ENCODE assay signal across 8 cellular contexts in genomic region chr22:40036591-40037225, GRCh38. TPM values are rescaled to one million over a fixed set of nuclear protein-coding genes. Genes with fewer than 3 reads are reported as not detected.
DNase-seq lines count a peak whose midpoint lies in the region; ATAC-seq and TF ChIP-seq lines count a peak whose summit lies in the region.

No MANE protein-coding gene starts in this region.

- peak; percentile 93 for TF ChIP-seq RAD21 in HCT116 (IDR thresholded peaks at IDR 0.05; ENCODE audit: low read depth)

- peaks cover 15% of the 10 kb centered on the region for H3K27me3 ChIP-seq in BJ (ENCODE audit: control insufficient read depth, insufficient read depth, low read length)
- H3K27me3 ChIP-seq in HCT116 (ENCODE audit: insufficient read depth, low read length) = no peaks in the 10 kb centered on the region
- H3K27me3 ChIP-seq in testis = no peaks in the 10 kb centered on the region

- H2AFZ ChIP-seq in HCT116 (ENCODE audit: low read depth, low read length, poor library complexity, severe bottlenecking) = no peak overlapping the region

- H3K4me3 ChIP-seq in BJ (ENCODE audit: low read depth, low read length) (no peak overlapping the region), HCT116 (replicated peaks in 1 of 2; ENCODE audit: low read depth in 1 of 2, low read length in 2 of 2) (no peak overlapping the region), epithelial cell of esophagus (ENCODE audit: low read length) (no peak overlapping the region), testis (no peak overlapping the region)

- H3K27ac ChIP-seq in HCT116 (ENCODE audit: low read depth, low read length) = no peak overlapping the region
- H3K27ac ChIP-seq in testis = no peak overlapping the region

- no peaks in the 10 kb centered on the region for H4K20me1 ChIP-seq in HCT116 (ENCODE audit: insufficient read depth)

- peak; percentile 84 for TF ChIP-seq CTCF in BJ (IDR thresholded peaks at IDR 0.05; ENCODE audit: insufficient read depth, low read depth, low read length)
- TF ChIP-seq CTCF in HCT116 (IDR thresholded peaks at IDR 0.05 in 2 of 3, conservative IDR thresholded peaks at IDR 0.05 in 1 of 3; ENCODE audit: borderline replicate concordance in 1 of 3, insufficient read depth in 1 of 3, low read depth in 2 of 3, low read length in 2 of 3) = peak; percentile 70 to 87 (median 84)
- TF ChIP-seq CTCF in epithelial cell of esophagus (IDR thresholded peaks at IDR 0.05; ENCODE audit: insufficient read depth, low read depth, low read length, missing control alignments) = peak; percentile 76
- TF ChIP-seq CTCF in testis (IDR thresholded peaks at IDR 0.05) = peak; percentile 44 to 53 (median 48)

- RAD21 ChIA-PET in HCT116 (lab: Charles Lee; ENCODE audit: low non-redundant PET in 1 of 2, low total read pairs in 2 of 2, uncharacterized antibody in 2 of 2, unreplicated experiment in 2 of 2) = interaction anchor here in 1 of 2 experiments (0.6 to 1.5 kb wide), 3 partner anchors 311 to 508 kb away, joined by 3 to 6 read pairs (median 4); no protein-coding TSS in a partner anchor

- H3K9ac ChIP-seq in HCT116 (ENCODE audit: low read length) = no peak overlapping the region

- ATAC-seq in HCT116 (peak; percentile 94), HG02642 (IDR thresholded peaks at IDR 0.05; ENCODE audit: poor library complexity, unreplicated experiment) (no peak)

- DNase-seq in BJ (ENCODE audit: low read depth) = no peak
- DNase-seq in HCT116 (ENCODE audit: low read depth, low spot score) = peak; percentile 62
- DNase-seq in NCI-H82 treated with DMSO at 0.1 percent for 48 hours (lab: John Stamatoyannopoulos, UW; ENCODE audit: unreplicated experiment) = peak; percentile 47
- peak; percentile 78 for DNase-seq in activated CD8-positive, alpha-beta memory T cell treated with anti-CD3 and anti-CD28 coated beads for 24 hours
- DNase-seq in epithelial cell of esophagus (ENCODE audit: low read depth) = peak; percentile 75
- DNase-seq in mucosa of gallbladder (ENCODE audit: low spot score) = peak; percentile 44
- DNase-seq in testis = peak; percentile 75

- WGBS in testis, 2 donors = 44 to 65% methylated on average over 9 to 13 of the region's 13 CpGs

- BruUV-seq in HCT116 (replicated peaks; lab: Mats Ljungman, UMichigan) = no TSS peak

- POLR2A ChIA-PET in BJ (lab: Charles Lee) = no interaction called here
- POLR2A ChIA-PET in HCT116 (lab: Charles Lee) = interaction anchor here (1.0 kb wide), 1 partner anchor 141 kb away, joined by 4 read pairs; the partner anchor contains the start of gene TNRC6B

- H3K9me3 ChIP-seq in HCT116 (ENCODE audit: control insufficient read depth in 1 of 2, insufficient read depth in 1 of 2, low read depth in 1 of 2, low read length in 2 of 2) (no peaks in the 10 kb centered on the region), testis (no peaks in the 10 kb centered on the region)

- CTCF ChIA-PET in BJ (lab: Yijun Ruan, JAX) (interaction anchor here (0.6 to 22.4 kb wide), 13 partner anchors 9 to 1160 kb away, joined by 3 to 476 read pairs (median 5); partner anchors contain the start of gene RPS19BP1), HCT116 (lab: Charles Lee) (interaction anchor here (0.6 to 2.2 kb wide), 15 partner anchors 12 to 546 kb away, joined by 3 to 20 read pairs (median 5); partner anchors contain the start of genes ADSL and ATF4)

- H3K36me3 ChIP-seq in BJ (ENCODE audit: control insufficient read depth, insufficient read depth, low read length) (no peaks in the 10 kb centered on the region), HCT116 (ENCODE audit: control insufficient read depth in 1 of 2, insufficient read depth in 2 of 2, low read length in 2 of 2) (no peaks in the 10 kb centered on the region), testis (ENCODE audit: low read depth, missing control alignments) (no peaks in the 10 kb centered on the region)

- TF ChIP-seq POLR2A in HCT116 (IDR thresholded peaks at IDR 0.05; ENCODE audit: borderline replicate concordance, extremely low read depth, insufficient read depth, insufficient read length) (no peak), testis (IDR thresholded peaks at IDR 0.05) (no peak)

- no peaks in the 10 kb centered on the region for H3K4me1 ChIP-seq in HCT116 (ENCODE audit: control insufficient read depth in 1 of 2, insufficient read depth in 2 of 2, low read length in 2 of 2)
- H3K4me1 ChIP-seq in testis = peaks cover 25% of the 10 kb centered on the region

- H3K4me2 ChIP-seq in HCT116 (ENCODE audit: low read length) = no peak overlapping the region

- intact Hi-C loops in HCT116 (cut with micrococcal nuclease) = loop anchor here (2.0 to 5.0 kb wide), 2 partner anchors 104 to 502 kb away; no protein-coding TSS in a partner anchor
- intact Hi-C loops in testis (cut with DNase I; ENCODE audit: low total_unique reads) = no loop called here

- H3K9me2 ChIP-seq in HCT116 (ENCODE audit: insufficient read depth) = no peaks in the 10 kb centered on the region

- H3K79me2 ChIP-seq in HCT116 (ENCODE audit: insufficient read depth, low read length) = no peaks in the 10 kb centered on the region

TF ChIP-seq in HCT116, 20 proteins besides CTCF, POLR2A, EP300 and RAD21:
- TF ChIP-seq EZH2phosphoT487 (IDR thresholded peaks at IDR 0.05; ENCODE audit: borderline replicate concordance) (no peak), SP1 (IDR thresholded peaks at IDR 0.05; ENCODE audit: low read depth) (no peak), ZNF274 (IDR thresholded peaks at IDR 0.05; ENCODE audit: low read depth, low read length) (no peak), SIN3A (IDR thresholded peaks at IDR 0.05; ENCODE audit: low read depth) (no peak), YY1 (IDR thresholded peaks at IDR 0.05; ENCODE audit: extremely low read depth, insufficient replicate concordance, low read depth, low read length) (no peak), EZH2 (IDR thresholded peaks at IDR 0.05) (no peak), CEBPB (IDR thresholded peaks at IDR 0.05; ENCODE audit: low read depth) (no peak), JUND (IDR thresholded peaks at IDR 0.05) (no peak)

RNA-seq across cellular contexts. Expression of gene FAM83F, which starts 42.0 kb away (rescaled TPM):
- polyA plus RNA-seq in BJ (2011; rRNA removed) (not detected in 2 replicates), testis (ENCODE audit: insufficient read depth, low read depth, low replicate concordance) (57.7 TPM)
- polyA minus RNA-seq in BJ (2011; rRNA and poly(A)+ RNA removed) = not detected in 2 replicates
- total RNA-seq in HCT116 (2021; ENCODE audit: unreplicated experiment) (24.5 TPM), mucosa of gallbladder (12.1 TPM), testis (10 to 100 TPM; 30.2 to 41.1 TPM)
- 10.8 and 12.4 TPM in 2 replicates for polyA plus RNA-seq in HCT116 (2012)
